ENCODE assay signal across 8 cellular contexts in the genomic region with DNA sequence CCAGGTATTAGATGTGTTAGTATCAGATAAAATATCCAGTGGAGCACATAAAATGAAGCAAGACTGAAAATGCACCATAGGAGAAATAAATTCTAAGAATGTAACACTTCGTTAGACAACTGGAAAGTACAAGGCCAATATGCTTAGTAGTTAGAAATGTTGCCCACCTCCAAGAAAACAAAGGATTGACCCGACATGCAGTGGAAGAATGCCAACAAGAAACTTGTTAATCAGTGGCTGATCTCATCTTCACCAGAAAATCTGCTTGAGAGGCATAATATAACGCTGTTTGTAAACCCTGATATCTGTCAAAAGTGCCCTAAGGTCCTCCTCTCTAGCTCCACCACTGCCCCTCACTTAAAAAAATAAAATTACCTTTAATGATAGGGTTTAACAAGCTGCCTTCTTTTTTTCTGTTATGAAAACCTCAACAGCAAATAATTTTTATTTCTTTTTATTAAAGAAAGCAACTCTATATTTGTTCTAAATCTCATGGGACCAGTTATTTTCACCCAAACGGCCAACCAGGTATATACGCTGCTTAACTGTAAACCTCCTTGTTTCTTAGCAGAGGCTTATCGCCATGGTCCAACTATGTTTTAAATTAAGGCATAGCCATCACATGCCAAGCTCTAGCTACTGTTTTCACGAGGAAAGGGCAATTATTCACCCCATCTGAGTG. TPM values are rescaled to one million over a fixed set of nuclear protein-coding genes. Genes with fewer than 3 reads are reported as not detected.
DNase-seq lines count a peak whose midpoint lies in the region; ATAC-seq, FAIRE-seq and TF ChIP-seq lines count a peak whose summit lies in the region.

No MANE protein-coding gene starts in this region.

- H3K4me2 ChIP-seq in OCI-LY1 (ENCODE audit: low read length) (peak overlapping the region; percentile 99), osteoblast (ENCODE audit: insufficient read depth, low read length) (peak overlapping the region; percentile 80)

- no peak for ATAC-seq in CD8-positive, alpha-beta T cell
- no peak for ATAC-seq in HG03108 (IDR thresholded peaks at IDR 0.05; ENCODE audit: unreplicated experiment)

- peak overlapping the region; percentile 98 for H3K4me3 Mint-ChIP-seq in CD8-positive, alpha-beta T cell

- peak overlapping the region; percentile 92 for H3K9ac ChIP-seq in OCI-LY1 (ENCODE audit: low read length)

- no peaks in the 10 kb centered on the region for H3F3A ChIP-seq in OCI-LY1 (ENCODE audit: insufficient read depth, low read length)

- H3K36me3 Mint-ChIP-seq in CD8-positive, alpha-beta T cell = peaks cover 9% of the 10 kb centered on the region

- no peaks in the 10 kb centered on the region for H3K9me3 ChIP-seq in CD8-positive, alpha-beta T cell (ENCODE audit: low read length)
- no peaks in the 10 kb centered on the region for H3K9me3 ChIP-seq in OCI-LY1 (ENCODE audit: low read length)
- H3K9me3 ChIP-seq in osteoblast (ENCODE audit: low read depth, low read length) = no peaks in the 10 kb centered on the region

- H3K4me1 ChIP-seq in CD8-positive, alpha-beta T cell (ENCODE audit: insufficient read depth, low read length) = peaks cover 23% of the 10 kb centered on the region
- H3K4me1 ChIP-seq in OCI-LY1 (ENCODE audit: insufficient read depth, low read length, severe bottlenecking) = peaks cover 69% of the 10 kb centered on the region
- peaks cover 13% of the 10 kb centered on the region for H3K4me1 ChIP-seq in osteoblast (ENCODE audit: insufficient read depth, low read length)

- DNase-seq in CD8-positive, alpha-beta T cell = no peak
- DNase-seq in epithelial cell of prostate (ENCODE audit: low read depth, low spot score) = no peak
- no peak for DNase-seq in osteoblast (ENCODE audit: insufficient read length, low spot score, missing footprints)
- DNase-seq in NCI-H2107 (lab: John Stamatoyannopoulos, UW) = no peak
- no peak for DNase-seq in RCC 7860 (ENCODE audit: low spot score)
- no peak for DNase-seq in stimulated activated CD4-positive, alpha-beta T cell treated with anti-CD3 and anti-CD28 coated beads, Interleukin-4, amount 100 ng/mL, for 24 hours

- TF ChIP-seq CTCF in CD8-positive, alpha-beta T cell (IDR thresholded peaks at IDR 0.05) = no peak
- TF ChIP-seq CTCF in OCI-LY1 (IDR thresholded peaks at IDR 0.05; ENCODE audit: low read length) (no peak), osteoblast (IDR thresholded peaks at IDR 0.05; ENCODE audit: extremely low read depth, low read depth, low read length) (no peak)

- H3K4me1 Mint-ChIP-seq in CD8-positive, alpha-beta T cell (ENCODE audit: low read depth) = peaks cover 43% of the 10 kb centered on the region

- POLR2A ChIA-PET in CD8-positive, alpha-beta T cell (lab: Charles Lee) = interaction anchor here (0.8 to 1.6 kb wide), 3 partner anchors 92 to 374 kb away, joined by 3 to 4 read pairs (median 4); no protein-coding TSS in a partner anchor

- H2AFZ ChIP-seq in OCI-LY1 (ENCODE audit: low read length) = no peak overlapping the region
- H2AFZ ChIP-seq in osteoblast (ENCODE audit: low read length) = no peak overlapping the region

- H3K79me2 ChIP-seq in OCI-LY1 (ENCODE audit: insufficient read depth, low read length) (peaks cover 61% of the 10 kb centered on the region), osteoblast (ENCODE audit: insufficient read depth, low read length) (no peaks in the 10 kb centered on the region)

- H3K9me3 Mint-ChIP-seq in CD8-positive, alpha-beta T cell = no peaks in the 10 kb centered on the region

- peak overlapping the region; percentile 96 for H3K27ac Mint-ChIP-seq in CD8-positive, alpha-beta T cell

- no peaks in the 10 kb centered on the region for H3K27me3 Mint-ChIP-seq in CD8-positive, alpha-beta T cell (ENCODE audit: low read depth)

- no peaks in the 10 kb centered on the region for H3K9me2 ChIP-seq in OCI-LY1 (ENCODE audit: low read depth, low read length)

- no peak for FAIRE-seq in RCC 7860 (lab: Jason Lieb, UNC)

- no peaks in the 10 kb centered on the region for H3K36me3 ChIP-seq in CD8-positive, alpha-beta T cell (ENCODE audit: insufficient read depth, low read length)
- H3K36me3 ChIP-seq in OCI-LY1 (ENCODE audit: insufficient read depth, low read length) = peaks cover 11% of the 10 kb centered on the region; the same call in 1 of the 2 replicates
- no peaks in the 10 kb centered on the region for H3K36me3 ChIP-seq in osteoblast (ENCODE audit: insufficient read depth, low read length)

- H3K27ac ChIP-seq in CD8-positive, alpha-beta T cell (ENCODE audit: low read depth, low read length) = peak overlapping the region; percentile 96
- H3K27ac ChIP-seq in OCI-LY1 (ENCODE audit: low read depth, low read length, poor library complexity, severe bottlenecking) = peak overlapping the region; percentile 91
- peak overlapping the region; percentile 65 for H3K27ac ChIP-seq in epithelial cell of prostate
- no peak overlapping the region for H3K27ac ChIP-seq in osteoblast (ENCODE audit: low read depth, low read length)

- intact Hi-C loops in CD8-positive, alpha-beta T cell (cut with DNase I, micrococcal nuclease) = loop anchor here (2.0 to 10.0 kb wide), 12 partner anchors 37 to 1987 kb away; a partner anchor contains a TSS

- CTCF ChIA-PET in CD8-positive, alpha-beta T cell (lab: Charles Lee) = interaction anchor here (0.5 to 9.9 kb wide), 10 partner anchors 22 to 798 kb away, joined by 3 to 205 read pairs (median 6); no protein-coding TSS in a partner anchor

- H4K20me1 ChIP-seq in OCI-LY1 (ENCODE audit: insufficient read depth, low read length) (no peaks in the 10 kb centered on the region), osteoblast (ENCODE audit: insufficient read depth, low read length) (no peaks in the 10 kb centered on the region)

- no peaks in the 10 kb centered on the region for H3K27me3 ChIP-seq in CD8-positive, alpha-beta T cell (ENCODE audit: insufficient read depth, low read length)
- H3K27me3 ChIP-seq in OCI-LY1 (ENCODE audit: insufficient read depth, low read length) (no peaks in the 10 kb centered on the region), osteoblast (ENCODE audit: insufficient read depth, low read length) (peaks cover 29% of the 10 kb centered on the region)

- peak overlapping the region; percentile 69 for H3K4me3 ChIP-seq in CD8-positive, alpha-beta T cell (ENCODE audit: low read depth, low read length)
- peak overlapping the region; percentile 77 for H3K4me3 ChIP-seq in OCI-LY1 (ENCODE audit: low read depth, low read length, poor library complexity, severe bottlenecking)
- peak overlapping the region; percentile 79 for H3K4me3 ChIP-seq in osteoblast (ENCODE audit: insufficient read depth, low read length)

RNA-seq across cellular contexts. Expression of a gene that starts 1.8 kb away (rescaled TPM):
- total RNA-seq in CD8-positive, alpha-beta T cell = 100 to 1,000 TPM; 103 to 110 TPM
- total RNA-seq in osteoblast = 4.1 and 5.8 TPM in 2 replicates

Comparison
In these comparisons a context has a peak if more than half of its experiments do, and no peak if none do; other contexts are left out.
1. RNA of a gene that starts 1.8 kb away (total RNA-seq): 103 to 110 TPM in CD8-positive, alpha-beta T cell; 4.1 to 5.8 TPM in osteoblast; every median in the first group is over 10 times any median in the second.
2. Peak in every context shown above with its lines, with median percentiles within 50 percentile points of each other: H3K4me3 ChIP-seq.